In the genomic region with DNA sequence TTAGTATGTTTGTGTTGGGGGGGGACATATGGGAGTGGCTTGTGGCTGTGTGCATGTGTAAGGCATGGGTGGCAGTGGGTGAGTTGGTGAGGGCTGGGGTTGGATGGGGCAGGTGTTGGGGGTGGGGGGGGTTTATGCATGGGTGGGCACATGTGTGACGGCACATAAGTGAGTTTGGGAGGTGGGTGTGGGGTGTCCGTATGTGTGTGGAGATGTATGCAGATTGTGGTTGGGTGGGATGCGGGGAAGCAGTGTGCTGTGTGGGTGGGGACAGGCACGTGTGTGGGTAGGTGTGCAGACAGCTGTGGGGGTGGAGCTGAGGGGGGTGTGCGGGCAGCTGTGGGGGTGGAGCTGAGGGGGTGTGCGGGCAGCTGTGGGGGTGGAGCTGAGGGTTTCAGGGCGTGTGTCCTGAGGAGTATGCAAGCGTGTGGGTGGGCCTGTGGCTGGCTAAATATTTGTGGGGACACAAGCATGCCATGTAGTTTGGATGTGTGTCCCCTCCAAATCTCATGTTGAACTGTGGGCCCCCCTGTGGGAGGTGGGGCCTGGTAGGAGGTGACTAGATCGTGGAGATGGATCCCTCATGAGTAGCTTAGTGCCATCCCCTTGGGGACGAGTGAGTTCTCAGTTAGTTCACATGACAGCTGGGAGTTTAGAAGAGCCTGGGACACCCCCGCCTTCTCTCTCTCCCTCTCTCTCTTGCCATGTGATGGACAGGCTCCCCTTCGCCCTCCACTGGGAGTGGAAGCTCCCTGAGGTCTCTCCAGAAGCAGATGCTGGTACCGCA, we compare ENCODE assay signal across 21 cellular contexts.
"Had no signal": no experiment of that assay in that cellular context is flagged by ENCODE, and none has a peak within 500 bp of the region (broad histone marks: within the 10 kb centered on the region; RNA-seq: fewer than 3 reads in every experiment).

No MANE protein-coding gene starts in this region.

- H3K4me3 Mint-ChIP-seq: activated CD4-positive, alpha-beta memory T cell treated with anti-CD3 and anti-CD28 coated beads for 36 hours; activated naive CD4-positive, alpha-beta T cell treated with anti-CD3 and anti-CD28 coated beads, Interleukin-2, amount 50 U/mL, for 24 hours; activated T-cell treated with anti-CD3 and anti-CD28 coated beads, Interleukin-2, amount 50 U/mL, for 72 hours; natural killer cell treated with Interleukin-12 subunit alpha and Interleukin-12 subunit beta and Interleukin-15 and Interleukin-18, amount 100 ng/mL, for 72 hours had no signal

- H3K4me1 ChIP-seq: breast epithelium, gastrocnemius medialis, SJSA1, stomach, upper lobe of left lung had no signal

- H3K27me3 Mint-ChIP-seq: activated CD4-positive, alpha-beta memory T cell treated with anti-CD3 and anti-CD28 coated beads for 36 hours; activated naive CD4-positive, alpha-beta T cell treated with anti-CD3 and anti-CD28 coated beads, Interleukin-2, amount 50 U/mL, for 24 hours; natural killer cell treated with Interleukin-12 subunit alpha and Interleukin-12 subunit beta and Interleukin-15 and Interleukin-18, amount 100 ng/mL, for 72 hours; progenitor cell of endocrine pancreas had no signal

- H3K27ac ChIP-seq: adrenal gland, breast epithelium, coronary artery, gastrocnemius medialis, SJSA1, skin epidermis, stomach, upper lobe of left lung had no signal

- DNase-seq: activated CD4-positive, alpha-beta T cell treated with anti-CD3 and anti-CD28 coated beads for 4 hours; activated effector memory CD4-positive, alpha-beta T cell treated with anti-CD3 and anti-CD28 coated beads, Interleukin-2, amount 50 U/mL, for 16 hours; activated T-cell treated with anti-CD3 and anti-CD28 coated beads, Interleukin-2, amount 50 U/mL, for 72 hours; erythroblast; gastrocnemius medialis; mesendoderm; stimulated activated CD4-positive, alpha-beta T cell treated with anti-CD3 and anti-CD28 coated beads, Interleukin-15, amount 100 ng/mL, for 24 hours; stimulated activated CD4-positive, alpha-beta T cell treated with anti-CD3 and anti-CD28 coated beads, Interleukin-2, amount 100 ng/mL, for 48 hours; stomach; SW 1271; T-helper 2 cell; upper lobe of left lung had no signal

- H3K4me1 Mint-ChIP-seq: activated naive CD4-positive, alpha-beta T cell treated with anti-CD3 and anti-CD28 coated beads, Interleukin-2, amount 50 U/mL, for 24 hours had no signal

- H3K36me3 ChIP-seq: adrenal gland, breast epithelium, SJSA1 had no signal

- ATAC-seq: activated T-cell treated with anti-CD3 and anti-CD28 coated beads, Interleukin-2, amount 50 U/mL, for 72 hours; gastrocnemius medialis; natural killer cell treated with Interleukin-12 subunit alpha and Interleukin-12 subunit beta and Interleukin-15 and Interleukin-18, amount 100 ng/mL, for 72 hours had no signal

- H3K27me3 ChIP-seq: adrenal gland, breast epithelium, gastrocnemius medialis, SJSA1, stomach, upper lobe of left lung had no signal

- H3K9me3 ChIP-seq: adrenal gland, breast epithelium, gastrocnemius medialis, SJSA1, stomach, upper lobe of left lung had no signal

- H3K27ac Mint-ChIP-seq: activated CD4-positive, alpha-beta memory T cell treated with anti-CD3 and anti-CD28 coated beads for 36 hours; activated naive CD4-positive, alpha-beta T cell treated with anti-CD3 and anti-CD28 coated beads, Interleukin-2, amount 50 U/mL, for 24 hours; activated T-cell treated with anti-CD3 and anti-CD28 coated beads, Interleukin-2, amount 50 U/mL, for 72 hours; natural killer cell treated with Interleukin-12 subunit alpha and Interleukin-12 subunit beta and Interleukin-15 and Interleukin-18, amount 100 ng/mL, for 72 hours; progenitor cell of endocrine pancreas had no signal

- H3K9me3 Mint-ChIP-seq: activated naive CD4-positive, alpha-beta T cell treated with anti-CD3 and anti-CD28 coated beads, Interleukin-2, amount 50 U/mL, for 24 hours had no signal

- H3K4me3 ChIP-seq: adrenal gland, breast epithelium, coronary artery, gastrocnemius medialis, SJSA1, skin epidermis, stomach, upper lobe of left lung had no signal
